17 cellular contexts compared by ENCODE assay signal in genomic region chr9:69221036-69221435, GRCh38. TPM values are rescaled to one million over a fixed set of nuclear protein-coding genes. Genes with fewer than 3 reads are reported as not detected.
A peak's percentile ranks its signal among the peaks of the same experiment; 100 is the strongest.
DNase-seq lines count a peak whose midpoint lies in the region; ATAC-seq and TF ChIP-seq lines count a peak whose summit lies in the region.
"Had no signal": no experiment of that assay in that cellular context is flagged by ENCODE, and none has a peak within 500 bp of the region (broad histone marks: within the 10 kb centered on the region; RNA-seq: fewer than 3 reads in every experiment).

No MANE protein-coding gene starts in this region.

- no peak overlapping the region for H3K27ac Mint-ChIP-seq in stimulated activated naive CD8-positive, alpha-beta T cell treated with anti-CD3 and anti-CD28 coated beads, Interleukin-15, amount 100 ng/mL, for 72 hours
- H3K27ac Mint-ChIP-seq in osteocyte (ENCODE audit: unreplicated experiment): no peak overlapping the region
- H3K27ac Mint-ChIP-seq: CD4-positive, CD25-positive, alpha-beta regulatory T cell had no signal

- H3K9me3 Mint-ChIP-seq in stimulated activated naive CD8-positive, alpha-beta T cell treated with anti-CD3 and anti-CD28 coated beads, Interleukin-15, amount 100 ng/mL, for 72 hours: no peaks in the 10 kb centered on the region
- H3K9me3 Mint-ChIP-seq in osteocyte (ENCODE audit: unreplicated experiment): no peaks in the 10 kb centered on the region
- H3K9me3 Mint-ChIP-seq: CD4-positive, CD25-positive, alpha-beta regulatory T cell; H9 had no signal

- no peaks in the 10 kb centered on the region for H3K4me1 Mint-ChIP-seq in stimulated activated naive CD8-positive, alpha-beta T cell treated with anti-CD3 and anti-CD28 coated beads, Interleukin-15, amount 100 ng/mL, for 72 hours
- peaks cover 5% of the 10 kb centered on the region for H3K4me1 Mint-ChIP-seq in osteocyte (ENCODE audit: unreplicated experiment)
- H3K4me1 Mint-ChIP-seq: CD4-positive, CD25-positive, alpha-beta regulatory T cell had no signal

- no peak overlapping the region for H3K4me3 Mint-ChIP-seq in stimulated activated naive CD8-positive, alpha-beta T cell treated with anti-CD3 and anti-CD28 coated beads, Interleukin-15, amount 100 ng/mL, for 72 hours
- H3K4me3 Mint-ChIP-seq in osteocyte (ENCODE audit: unreplicated experiment): no peak overlapping the region
- H3K4me3 Mint-ChIP-seq: CD4-positive, CD25-positive, alpha-beta regulatory T cell; H9 had no signal

- H3K27me3 Mint-ChIP-seq in stimulated activated naive CD8-positive, alpha-beta T cell treated with anti-CD3 and anti-CD28 coated beads, Interleukin-15, amount 100 ng/mL, for 72 hours: no peaks in the 10 kb centered on the region
- no peaks in the 10 kb centered on the region for H3K27me3 Mint-ChIP-seq in osteocyte (ENCODE audit: unreplicated experiment)
- H3K27me3 Mint-ChIP-seq: CD4-positive, CD25-positive, alpha-beta regulatory T cell had no signal

- no peak for DNase-seq in stimulated activated naive CD8-positive, alpha-beta T cell treated with anti-CD3 and anti-CD28 coated beads, Interleukin-15, amount 100 ng/mL, for 72 hours
- no peak for DNase-seq in stimulated activated naive CD8-positive, alpha-beta T cell treated with anti-CD3 and anti-CD28 coated beads, Interleukin-15, Interleukin-2, amounts not matched to agents 100 U/mL and 50 U/mL, for 24 hours
- DNase-seq in osteocyte (ENCODE audit: extremely low spot score, unreplicated experiment) (peak; percentile 85), NCI-H1436 treated with DMSO at 0.1 percent for 48 hours (lab: John Stamatoyannopoulos, UW) (no peak), SKM-1 treated with dmso at 0.1 percent for 144 hours (lab: John Stamatoyannopoulos, UW; ENCODE audit: unreplicated experiment) (no peak)
- DNase-seq: CD4-positive, CD25-positive, alpha-beta regulatory T cell; DMS79; H9; NCI-H1105; NCI-H2029 treated with DMSO at 0.1 percent for 48 hours; NCI-H345; NCI-H524; NCI-H82; Peyer's patch; SJCRH30 had no signal

- no peak for TF ChIP-seq CTCF in osteocyte (IDR thresholded peaks at IDR 0.05)

- ATAC-seq in stimulated activated naive CD8-positive, alpha-beta T cell treated with anti-CD3 and anti-CD28 coated beads, Interleukin-15, amount 100 ng/mL, for 72 hours: peak; percentile 42
- no peak for ATAC-seq in stimulated activated naive CD8-positive, alpha-beta T cell treated with anti-CD3 and anti-CD28 coated beads, Interleukin-15, Interleukin-2, amounts not matched to agents 100 U/mL and 50 U/mL, for 24 hours
- ATAC-seq in esophagus mucosa (peak; percentile 49), GM21825 (IDR thresholded peaks at IDR 0.05; ENCODE audit: unreplicated experiment) (no peak)

- peaks cover 16% of the 10 kb centered on the region for H3K36me3 Mint-ChIP-seq in osteocyte (ENCODE audit: unreplicated experiment)

RNA-seq across cellular contexts. Expression of gene TJP2, which starts 47.0 kb away (rescaled TPM):
- total RNA-seq in esophagus mucosa: 113 TPM
- 42.7 and 47.9 TPM in 2 replicates for total RNA-seq in osteocyte

Comparison
In these comparisons a context has a peak if more than half of its experiments do, and no peak if none do; other contexts are left out.
1. ATAC-seq: peak in stimulated activated naive CD8-positive, alpha-beta T cell treated with anti-CD3 and anti-CD28 coated beads, Interleukin-15, amount 100 ng/mL, for 72 hours (single experiment) and esophagus mucosa (single experiment); none in stimulated activated naive CD8-positive, alpha-beta T cell treated with anti-CD3 and anti-CD28 coated beads, Interleukin-15, Interleukin-2, amounts not matched to agents 100 U/mL and 50 U/mL, for 24 hours (single experiment) and GM21825 (single experiment).